In genomic region chr5:123907349-123907748, GRCh38 we compare ENCODE assay signal across 29 cellular contexts.
DNase-seq lines count a peak whose midpoint lies in the region; ATAC-seq and TF ChIP-seq lines count a peak whose summit lies in the region.
"Had no signal": no experiment of that assay in that cellular context is flagged by ENCODE, and none has a peak within 500 bp of the region (broad histone marks: within the 10 kb centered on the region; RNA-seq: fewer than 3 reads in every experiment).

No MANE protein-coding gene starts in this region.

- no peak overlapping the region for H3K4ac ChIP-seq in H9 (ENCODE audit: low read depth, low read length)

- H3K14ac ChIP-seq in H9 (ENCODE audit: insufficient read depth, low read length), result no peak overlapping the region

- H3K23me2 ChIP-seq in H9 (ENCODE audit: insufficient read length, low read depth, low read length, poor library complexity, severe bottlenecking), result no peaks in the 10 kb centered on the region

- no peaks in the 10 kb centered on the region for H3K27me3 Mint-ChIP-seq in memory B cell
- no peaks in the 10 kb centered on the region for H3K27me3 Mint-ChIP-seq in endodermal cell (ENCODE audit: insufficient read depth)
- no peaks in the 10 kb centered on the region for H3K27me3 Mint-ChIP-seq in H9 (ENCODE audit: low read depth)
- H3K27me3 Mint-ChIP-seq: activated naive CD8-positive, alpha-beta T cell treated with anti-CD3 and anti-CD28 coated beads, Interleukin-2, amount 50 U/mL, for 24 hours had no signal

- peaks cover 33% of the 10 kb centered on the region for H3K4me1 ChIP-seq in Karpas-422 (ENCODE audit: low read length)
- H3K4me1 ChIP-seq in endodermal cell (ENCODE audit: control insufficient read depth, insufficient read depth, low read length), result no peaks in the 10 kb centered on the region
- H3K4me1 ChIP-seq in H9 (ENCODE audit: insufficient read depth, low read length), result no peaks in the 10 kb centered on the region
- H3K4me1 ChIP-seq: tibial artery, vagina had no signal

- no peaks in the 10 kb centered on the region for H3K27me3 ChIP-seq in Karpas-422 (ENCODE audit: low read length)
- H3K27me3 ChIP-seq in endodermal cell (ENCODE audit: control insufficient read depth, insufficient read depth, low read length, poor library complexity, severe bottlenecking), result no peaks in the 10 kb centered on the region
- H3K27me3 ChIP-seq in H9 (ENCODE audit: insufficient read depth, low read length), result no peaks in the 10 kb centered on the region
- H3K27me3 ChIP-seq: tibial artery, vagina had no signal

- H3K9ac ChIP-seq in Karpas-422 (ENCODE audit: low read length) (no peak overlapping the region), endodermal cell (ENCODE audit: extremely low read depth, low read length, poor library complexity, severe bottlenecking) (no peak overlapping the region), H9 (ENCODE audit: extremely low read depth, insufficient read length, low read length) (no peak overlapping the region)
- H3K9ac ChIP-seq: KMS-11, SK-N-SH had no signal

- H3K4me3 ChIP-seq in Karpas-422 (ENCODE audit: low read length), result no peak overlapping the region
- H3K4me3 ChIP-seq in endodermal cell (ENCODE audit: low read length), result no peak overlapping the region
- H3K4me3 ChIP-seq: PC-9, tibial artery, vagina had no signal

- H3K18ac ChIP-seq in H9 (ENCODE audit: insufficient read length, low read depth, low read length), result no peak overlapping the region

- no peak overlapping the region for H2BK15ac ChIP-seq in H9 (ENCODE audit: low read depth, low read length)

- WGBS in endodermal cell (ENCODE audit: insufficient coverage in 1 of 2, insufficient read length in 1 of 2), 2 experiments, result 88% methylated on average over 3 of the region's 3 CpGs; no CpG with 5 or more reads in 1 of the 2 experiments
- no CpG with 5 or more reads among the region's 3 CpGs for WGBS in H9 (ENCODE audit: extremely low coverage, insufficient read length, low lambda C conversion rate)

- no peaks in the 10 kb centered on the region for H3K9me3 ChIP-seq in Karpas-422 (ENCODE audit: low read length)
- no peaks in the 10 kb centered on the region for H3K9me3 ChIP-seq in endodermal cell (ENCODE audit: control insufficient read depth, low read length)
- H3K9me3 ChIP-seq in H9 (ENCODE audit: control insufficient read depth, low read depth, low read length), result no peaks in the 10 kb centered on the region
- H3K9me3 ChIP-seq: SK-N-SH, tibial artery, vagina had no signal

- H3K36me3 ChIP-seq in Karpas-422 (ENCODE audit: insufficient read depth, low read length) (no peaks in the 10 kb centered on the region), endodermal cell (ENCODE audit: control insufficient read depth, insufficient read depth, low read length) (no peaks in the 10 kb centered on the region)
- H3K36me3 ChIP-seq: tibial artery, vagina had no signal

- H3K56ac ChIP-seq in H9 (ENCODE audit: insufficient read length, low read depth, low read length), result no peak overlapping the region

- H3K9me2 ChIP-seq in Karpas-422 (replicated peaks; ENCODE audit: insufficient read depth, low read length), result no peaks in the 10 kb centered on the region
- H3K9me2 ChIP-seq: SK-N-SH had no signal

- no peak overlapping the region for H2BK12ac ChIP-seq in H9 (ENCODE audit: insufficient read length, low read depth, low read length)

- peak overlapping the region; percentile 46; the same call in 1 of the 2 replicates for H3K27ac ChIP-seq in Karpas-422 (ENCODE audit: low read length)
- H3K27ac ChIP-seq in endodermal cell (ENCODE audit: low read depth, low read length), result no peak overlapping the region
- H3K27ac ChIP-seq in H9 (ENCODE audit: insufficient read length, low read depth, low read length), result no peak overlapping the region
- H3K27ac ChIP-seq: KMS-11, PC-9, tibial artery, vagina had no signal

- H3K36me3 Mint-ChIP-seq in memory B cell (no peaks in the 10 kb centered on the region), endodermal cell (ENCODE audit: low read depth) (no peaks in the 10 kb centered on the region), H9 (ENCODE audit: insufficient read depth in 1 of 3, low read depth in 3 of 3) (no peaks in the 10 kb centered on the region)

- DNase-seq in Karpas-422, result no peak
- no peak for DNase-seq in memory B cell (ENCODE audit: low spot score in 2 of 2)
- DNase-seq in NCI-H748 treated with DMSO at 0.1 percent for 48 hours (lab: John Stamatoyannopoulos, UW), result no peak
- no peak for DNase-seq in endodermal cell
- no peak for DNase-seq in H9
- DNase-seq: activated CD4-positive, alpha-beta T cell treated with anti-CD3 and anti-CD28 coated beads, Interleukin-2, amount 50 U/mL, for 1 hour; activated CD4-positive, CD25-positive, alpha-beta regulatory T cell; activated naive CD4-positive, alpha-beta T cell; activated naive CD8-positive, alpha-beta T cell treated with anti-CD3 and anti-CD28 coated beads, Interleukin-2, amount 50 U/mL, for 24 hours; activated T-cell treated with anti-CD3 and anti-CD28 coated beads, Interleukin-2, amount 50 U/mL, for 72 hours; cortex of kidney; DMS153; effector memory CD4-positive, alpha-beta T cell; GOT3; HFFc6; mammary epithelial cell; NCI-H1436 treated with DMSO at 0.1 percent for 48 hours; NCI-H2107; NCI-H446 treated with DMSO at 0.1 percent for 48 hours; PC-9; SK-N-SH; stimulated activated CD4-positive, alpha-beta T cell treated with anti-CD3 and anti-CD28 coated beads, Interleukin-4, amount 100 ng/mL, for 24 hours; tibial artery had no signal

- H3K4me1 Mint-ChIP-seq in memory B cell (peaks cover 9% of the 10 kb centered on the region), endodermal cell (no peaks in the 10 kb centered on the region), H9 (peaks cover 0 to 4% of the 10 kb centered on the region in 2 experiments; a peak in 1 of 4 replicates)
- H3K4me1 Mint-ChIP-seq: activated naive CD8-positive, alpha-beta T cell treated with anti-CD3 and anti-CD28 coated beads, Interleukin-2, amount 50 U/mL, for 24 hours had no signal

- no peak overlapping the region for H2AFZ ChIP-seq in Karpas-422 (ENCODE audit: low read length)
- no peak overlapping the region for H2AFZ ChIP-seq in H9 (ENCODE audit: low read length)
- H2AFZ ChIP-seq: PC-9 had no signal

- H3K79me2 ChIP-seq in Karpas-422 (ENCODE audit: low read length), result no peaks in the 10 kb centered on the region
- no peaks in the 10 kb centered on the region for H3K79me2 ChIP-seq in H9 (ENCODE audit: insufficient read depth, low read length)

- TF ChIP-seq CTCF in endodermal cell (conservative IDR thresholded peaks at IDR 0.05) (no peak), H9 (conservative IDR thresholded peaks at IDR 0.05) (no peak)

- H2BK20ac ChIP-seq in H9 (ENCODE audit: low read depth, low read length, poor library complexity, severe bottlenecking), result no peak overlapping the region

- no peak overlapping the region for H3K23ac ChIP-seq in H9 (ENCODE audit: insufficient read length, low read depth, low read length)

- H4K91ac ChIP-seq in H9 (ENCODE audit: insufficient read length, low read depth, low read length), result no peak overlapping the region

- H2BK120ac ChIP-seq in H9 (ENCODE audit: low read depth, low read length, poor library complexity, severe bottlenecking), result no peak overlapping the region

- H2BK5ac ChIP-seq in H9 (ENCODE audit: insufficient read length, low read length), result no peak overlapping the region

- H3K79me1 ChIP-seq in H9 (ENCODE audit: insufficient read depth, low read depth, low read length, poor library complexity, severe bottlenecking), result no peaks in the 10 kb centered on the region

- H4K5ac ChIP-seq in H9 (ENCODE audit: insufficient read length, low read depth, low read length), result no peak overlapping the region

- H3K9me3 Mint-ChIP-seq in memory B cell, result no peaks in the 10 kb centered on the region
- no peaks in the 10 kb centered on the region for H3K9me3 Mint-ChIP-seq in endodermal cell
- H3K9me3 Mint-ChIP-seq in H9, result no peaks in the 10 kb centered on the region
- H3K9me3 Mint-ChIP-seq: activated naive CD8-positive, alpha-beta T cell treated with anti-CD3 and anti-CD28 coated beads, Interleukin-2, amount 50 U/mL, for 24 hours; HFFc6; nephron; T-helper 1 cell treated with Interleukin-12 subunit alpha and Interleukin-12 subunit beta and Interleukin-4 antibody, amounts not matched to agents 30 μg/mL and 1 μg/mL, for 36 hours had no signal

- peak overlapping the region; percentile 18 for H3K27ac Mint-ChIP-seq in memory B cell
- no peak overlapping the region for H3K27ac Mint-ChIP-seq in endodermal cell
- H3K27ac Mint-ChIP-seq in H9, result no peak overlapping the region
- H3K27ac Mint-ChIP-seq: activated naive CD8-positive, alpha-beta T cell treated with anti-CD3 and anti-CD28 coated beads, Interleukin-2, amount 50 U/mL, for 24 hours; activated T-cell treated with anti-CD3 and anti-CD28 coated beads, Interleukin-2, amount 50 U/mL, for 72 hours; HFFc6; nephron; T-helper 1 cell treated with Interleukin-12 subunit alpha and Interleukin-12 subunit beta and Interleukin-4 antibody, amounts not matched to agents 30 μg/mL and 1 μg/mL, for 36 hours had no signal

- H3T11ph ChIP-seq in H9 (ENCODE audit: low read length), result no peak overlapping the region

- no peak overlapping the region for H4K8ac ChIP-seq in H9 (replicated peaks; ENCODE audit: insufficient read length, low read depth, low read length)

- H3K4me3 Mint-ChIP-seq in memory B cell, result no peak overlapping the region
- no peak overlapping the region for H3K4me3 Mint-ChIP-seq in endodermal cell
- H3K4me3 Mint-ChIP-seq in H9, result no peak overlapping the region
- H3K4me3 Mint-ChIP-seq: activated naive CD8-positive, alpha-beta T cell treated with anti-CD3 and anti-CD28 coated beads, Interleukin-2, amount 50 U/mL, for 24 hours; activated T-cell treated with anti-CD3 and anti-CD28 coated beads, Interleukin-2, amount 50 U/mL, for 72 hours; HFFc6; nephron; T-helper 1 cell treated with Interleukin-12 subunit alpha and Interleukin-12 subunit beta and Interleukin-4 antibody, amounts not matched to agents 30 μg/mL and 1 μg/mL, for 36 hours had no signal

- peak overlapping the region; percentile 10 for H3K4me2 ChIP-seq in Karpas-422 (ENCODE audit: low read depth, low read length, poor library complexity, severe bottlenecking)
- H3K4me2 ChIP-seq in H9 (ENCODE audit: insufficient read depth, insufficient read length, low read length), result no peak overlapping the region
- H3K4me2 ChIP-seq: KMS-11, PC-9, SK-N-SH had no signal

- H4K20me1 ChIP-seq in Karpas-422 (ENCODE audit: insufficient read depth, low read depth, low read length) (no peaks in the 10 kb centered on the region), H9 (ENCODE audit: control insufficient read depth, insufficient read depth, insufficient read length) (no peaks in the 10 kb centered on the region)

- H2AK5ac ChIP-seq in H9 (ENCODE audit: insufficient read length, low read length), result no peak overlapping the region

- ATAC-seq in GM18867 (IDR thresholded peaks at IDR 0.05; ENCODE audit: unreplicated experiment) (peak; percentile 84), GM21528 (IDR thresholded peaks at IDR 0.05; ENCODE audit: low FRiP score, unreplicated experiment) (peak; percentile 67), memory B cell (ENCODE audit: low read depth) (no peak)
- ATAC-seq: activated naive CD8-positive, alpha-beta T cell treated with anti-CD3 and anti-CD28 coated beads, Interleukin-2, amount 50 U/mL, for 24 hours; activated T-cell treated with anti-CD3 and anti-CD28 coated beads, Interleukin-2, amount 50 U/mL, for 72 hours had no signal
